8 cellular contexts compared by ENCODE assay signal in the genomic region with DNA sequence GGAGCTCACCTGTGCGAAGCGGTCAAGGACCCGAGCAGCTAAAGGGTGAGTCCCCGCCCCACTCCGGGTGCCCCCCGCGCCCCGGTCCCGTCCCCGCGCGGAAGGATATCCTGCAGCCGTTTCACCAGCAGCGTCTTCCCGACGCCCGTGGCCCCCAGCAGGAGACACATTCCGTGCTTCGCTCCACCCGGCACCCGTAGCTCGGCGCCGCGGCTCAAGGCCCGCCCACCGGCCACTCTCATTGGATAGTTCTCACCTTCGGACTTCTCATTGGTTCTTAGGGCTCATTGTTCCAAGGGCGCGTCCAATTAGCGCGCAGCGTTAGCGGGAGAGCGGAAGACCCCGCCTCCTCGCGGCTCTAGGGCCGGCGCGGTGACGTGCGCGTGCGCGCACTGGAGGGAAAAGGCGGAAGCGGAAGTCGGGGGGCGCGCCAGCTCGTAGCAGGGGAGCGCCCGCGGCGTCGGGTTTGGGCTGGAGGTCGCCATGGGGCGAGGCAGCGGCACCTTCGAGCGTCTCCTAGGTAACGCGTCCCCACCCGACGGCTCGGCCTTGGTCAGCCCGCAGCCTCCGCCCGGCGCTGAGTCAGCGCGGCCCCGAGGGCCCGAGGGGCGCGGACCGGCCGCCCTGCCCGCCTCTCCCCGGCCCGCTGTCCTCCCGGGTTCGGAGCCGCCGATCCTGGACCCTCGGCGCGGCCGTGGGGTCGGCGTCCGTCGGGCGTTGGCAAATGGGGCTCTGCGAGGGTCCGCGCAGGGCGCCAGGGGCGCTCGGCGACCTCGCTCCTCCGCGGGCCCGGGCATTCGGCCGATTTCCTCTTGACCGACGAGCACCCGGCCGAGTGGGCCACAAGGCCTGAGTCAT. TPM values are rescaled to one million over a fixed set of nuclear protein-coding genes. Genes with fewer than 3 reads are reported as not detected.
DNase-seq lines count a peak whose midpoint lies in the region; ATAC-seq, FAIRE-seq and TF ChIP-seq lines count a peak whose summit lies in the region.

A gene with protein sequence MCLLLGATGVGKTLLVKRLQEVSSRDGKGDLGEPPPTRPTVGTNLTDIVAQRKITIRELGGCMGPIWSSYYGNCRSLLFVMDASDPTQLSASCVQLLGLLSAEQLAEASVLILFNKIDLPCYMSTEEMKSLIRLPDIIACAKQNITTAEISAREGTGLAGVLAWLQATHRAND (minus strand): TSS at position 214 of the 858 bp plus-strand sequence. CDS start 44 bp downstream, at position 170.
A gene with protein sequence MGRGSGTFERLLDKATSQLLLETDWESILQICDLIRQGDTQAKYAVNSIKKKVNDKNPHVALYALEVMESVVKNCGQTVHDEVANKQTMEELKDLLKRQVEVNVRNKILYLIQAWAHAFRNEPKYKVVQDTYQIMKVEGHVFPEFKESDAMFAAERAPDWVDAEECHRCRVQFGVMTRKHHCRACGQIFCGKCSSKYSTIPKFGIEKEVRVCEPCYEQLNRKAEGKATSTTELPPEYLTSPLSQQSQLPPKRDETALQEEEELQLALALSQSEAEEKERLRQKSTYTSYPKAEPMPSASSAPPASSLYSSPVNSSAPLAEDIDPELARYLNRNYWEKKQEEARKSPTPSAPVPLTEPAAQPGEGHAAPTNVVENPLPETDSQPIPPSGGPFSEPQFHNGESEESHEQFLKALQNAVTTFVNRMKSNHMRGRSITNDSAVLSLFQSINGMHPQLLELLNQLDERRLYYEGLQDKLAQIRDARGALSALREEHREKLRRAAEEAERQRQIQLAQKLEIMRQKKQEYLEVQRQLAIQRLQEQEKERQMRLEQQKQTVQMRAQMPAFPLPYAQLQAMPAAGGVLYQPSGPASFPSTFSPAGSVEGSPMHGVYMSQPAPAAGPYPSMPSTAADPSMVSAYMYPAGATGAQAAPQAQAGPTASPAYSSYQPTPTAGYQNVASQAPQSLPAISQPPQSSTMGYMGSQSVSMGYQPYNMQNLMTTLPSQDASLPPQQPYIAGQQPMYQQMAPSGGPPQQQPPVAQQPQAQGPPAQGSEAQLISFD (plus strand): TSS at position 428 of the 858 bp plus-strand sequence. CDS start 56 bp downstream, at position 484.

- H3K4me3 ChIP-seq in OCI-LY3 (ENCODE audit: low read length) (peak within 1 kb of the TSS; percentile 87), mesodermal cell (ENCODE audit: extremely low read depth, insufficient read depth, low read length, poor library complexity, severe bottlenecking) (peak within 1 kb of the TSS; percentile 99)

- ATAC-seq in GM21515 (IDR thresholded peaks at IDR 0.05; ENCODE audit: unreplicated experiment), result peak; percentile 85

- DNase-seq in D341Med (ENCODE audit: low spot score) (peak; percentile 100), HuH-7 (ENCODE audit: low spot score) (peak; percentile 100)
- DNase-seq in activated CD8-positive, alpha-beta memory T cell treated with anti-CD3 and anti-CD28 coated beads, Interleukin-2, amount 50 U/mL, for 48 hours, result peak; percentile 98
- peak; percentile 92 to 96 for DNase-seq in stimulated activated CD8-positive, alpha-beta memory T cell treated with anti-CD3 and anti-CD28 coated beads, Interleukin-15, amount 100 ng/mL, for 4 hours (ENCODE audit: low read depth in 2 of 2)

- TF ChIP-seq CTCF in OCI-LY3 (IDR thresholded peaks at IDR 0.05; ENCODE audit: low read depth, low read length), result no peak

- peak within 1 kb of the TSS; percentile 100 for H3K4me2 ChIP-seq in OCI-LY3 (ENCODE audit: low read length)

- 0 out of 2 replicates have a peak within 1 kb of the TSS, but pooled peaks have one; percentile 10 for H2AFZ ChIP-seq in OCI-LY3 (ENCODE audit: low read depth, low read length)

- no peaks in the 10 kb centered on the region for H3K27me3 ChIP-seq in OCI-LY3 (ENCODE audit: low read depth, low read length)

- peaks cover 56% of the 10 kb centered on the region for H3K79me2 ChIP-seq in OCI-LY3 (ENCODE audit: low read length)

- H3K9me3 ChIP-seq in OCI-LY3 (ENCODE audit: insufficient read depth, low read length) (no peaks in the 10 kb centered on the region), mesodermal cell (ENCODE audit: control insufficient read depth, low read length) (no peaks in the 10 kb centered on the region)

- H3K9ac ChIP-seq in OCI-LY3 (ENCODE audit: low read length), result peak within 1 kb of the TSS; percentile 84

- H3K4me1 ChIP-seq in OCI-LY3 (ENCODE audit: low read length) (peaks cover 18% of the 10 kb centered on the region), mesodermal cell (ENCODE audit: control insufficient read depth, insufficient read depth, low read length, poor library complexity, severe bottlenecking) (peaks cover 16% of the 10 kb centered on the region)

- peak; percentile 98 for FAIRE-seq in endometrium (lab: Jason Lieb, UNC)

- 0% methylated on average over 87 to 110 of the region's 112 CpGs for WGBS in mesodermal cell (ENCODE audit: insufficient coverage in 2 of 2), 2 experiments

- 0 out of 2 replicates have a peak, but pooled peaks cover 6% of the 10 kb centered on the region for H4K20me1 ChIP-seq in OCI-LY3 (ENCODE audit: insufficient read depth, low read length)

- H3K36me3 ChIP-seq in OCI-LY3 (replicated peaks; ENCODE audit: low read depth, low read length) (peaks cover 10% of the 10 kb centered on the region), mesodermal cell (ENCODE audit: control insufficient read depth, insufficient read depth, low read length) (peaks cover 55% of the 10 kb centered on the region)

- H3K27ac ChIP-seq in OCI-LY3 (ENCODE audit: low read length) (peak within 1 kb of the TSS; percentile 38), mesodermal cell (ENCODE audit: low read depth, low read length, severe bottlenecking) (peak within 1 kb of the TSS; percentile 94)

RNA-seq across cellular contexts. Expression of the first gene that starts in this region (rescaled TPM):
- 51.9 TPM for polyA plus RNA-seq in mesodermal cell (2013, experiment 1 of 2)
- polyA plus RNA-seq in mesodermal cell (2013, experiment 2 of 2), result 41.2 TPM

RNA-seq across cellular contexts. Expression of the second gene that starts in this region (rescaled TPM):
- 117 TPM for polyA plus RNA-seq in mesodermal cell (2013, experiment 1 of 2)
- polyA plus RNA-seq in mesodermal cell (2013, experiment 2 of 2), result 80.5 TPM

Comparison
In these comparisons a context has a peak if more than half of its experiments do, and no peak if none do; other contexts are left out.
1. Peak in every context shown above with its lines: DNase-seq, ATAC-seq, H3K4me3 ChIP-seq and H3K27ac ChIP-seq.